In genomic region chr1:155167166-155168104, GRCh38 we compare ENCODE assay signal across 8 cellular contexts.
DNase-seq lines count a peak whose midpoint lies in the region; ATAC-seq, FAIRE-seq and TF ChIP-seq lines count a peak whose summit lies in the region.

No MANE protein-coding gene starts in this region.

- TF ChIP-seq CTCF in epithelial cell of esophagus (IDR thresholded peaks at IDR 0.05; ENCODE audit: insufficient read depth, low read depth, low read length, missing control alignments) = peak; percentile 91

- ATAC-seq in HG03097 (IDR thresholded peaks at IDR 0.05; ENCODE audit: low FRiP score, unreplicated experiment) = no peak

- peak; percentile 85 for FAIRE-seq in G401.6 (lab: Jason Lieb, UNC)

- in situ Hi-C loops in KBM-7 (cut with MboI; ENCODE audit: low pct_unique_long_range_greater_than_20kb, low sequenced_read_pairs) = loop anchor here (10.0 kb wide), 1 partner anchor 83 kb away; no protein-coding TSS in a partner anchor

- H3K4me3 ChIP-seq in epithelial cell of esophagus (ENCODE audit: low read length) = no peak overlapping the region

- DNase-seq in KBM-7 = peak; percentile 91
- DNase-seq in OCI-M1 (lab: John Stamatoyannopoulos, UW) = peak; percentile 95
- peak; percentile 85 for DNase-seq in activated T-cell treated with anti-CD3 and anti-CD28 coated beads for 1 hour (ENCODE audit: low read depth)
- DNase-seq in epithelial cell of esophagus (ENCODE audit: low read depth) = peak; percentile 86
- peak; percentile 93 for DNase-seq in midbrain (lab: John Stamatoyannopoulos, UW)
- DNase-seq in stimulated activated CD8-positive, alpha-beta memory T cell treated with anti-CD3 and anti-CD28 coated beads, Interleukin-2, amount 100 ng/mL, for 48 hours (ENCODE audit: low read depth in 2 of 2) = peak; percentile 79 to 83
